ENCODE assay signal across 21 cellular contexts in the genomic region with DNA sequence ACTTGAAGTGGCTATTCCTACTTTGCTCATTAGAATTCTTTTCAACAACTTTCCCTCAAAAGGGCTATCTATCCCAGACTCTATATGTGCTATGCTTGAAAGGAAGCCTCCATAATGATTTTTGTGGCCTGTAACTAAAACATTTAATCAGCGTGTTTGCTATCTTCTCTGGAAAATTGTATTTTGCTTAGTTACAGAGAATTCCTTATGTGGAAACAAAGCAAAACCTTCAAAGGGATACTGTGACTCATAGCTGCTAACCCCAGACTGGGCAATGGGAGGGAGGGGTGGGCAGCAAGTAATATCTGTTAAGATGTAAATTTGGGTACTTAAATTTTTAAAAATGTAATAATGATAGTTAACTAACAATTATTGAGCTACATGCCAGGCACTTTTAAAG. TPM values are rescaled to one million over a fixed set of nuclear protein-coding genes. Genes with fewer than 3 reads are reported as not detected.
A peak's percentile ranks its signal among the peaks of the same experiment; 100 is the strongest.
DNase-seq lines count a peak whose midpoint lies in the region; ATAC-seq and TF ChIP-seq lines count a peak whose summit lies in the region.
"Had no signal": no experiment of that assay in that cellular context is flagged by ENCODE, and none has a peak within 500 bp of the region (broad histone marks: within the 10 kb centered on the region; RNA-seq: fewer than 3 reads in every experiment).

No MANE protein-coding gene starts in this region.

- H3K4me2 ChIP-seq in IMR-90 (ENCODE audit: low read depth, low read length) (no peak overlapping the region), Karpas-422 (ENCODE audit: low read depth, low read length, poor library complexity, severe bottlenecking) (no peak overlapping the region)

- intact Hi-C loops in IMR-90 (cut with micrococcal nuclease) = no loop called here

- no peak overlapping the region for H4K8ac ChIP-seq in IMR-90 (ENCODE audit: low read depth in 2 of 2, low read length in 2 of 2)

- H2BK120ac ChIP-seq in IMR-90 (ENCODE audit: low read depth, low read length) = no peak overlapping the region

- H3K27ac ChIP-seq in IMR-90 (ENCODE audit: insufficient read depth, low read length) = no peak overlapping the region
- H3K27ac ChIP-seq in brain microvascular endothelial cell = no peak overlapping the region
- H3K27ac ChIP-seq in Karpas-422 (ENCODE audit: low read length) = no peak overlapping the region
- H3K27ac ChIP-seq in foreskin keratinocyte = no peak overlapping the region
- H3K27ac ChIP-seq: HL-60, RWPE1, SJCRH30 had no signal

- ATAC-seq in IMR-90 (ENCODE audit: low read depth) (no peak), HG02840 (IDR thresholded peaks at IDR 0.05; ENCODE audit: low FRiP score, unreplicated experiment) (no peak), foreskin keratinocyte (no peak)

- H2BK5ac ChIP-seq in IMR-90 (ENCODE audit: low read depth, low read length, poor library complexity, severe bottlenecking) = no peak overlapping the region

- H2AFZ ChIP-seq in IMR-90 (replicated peaks; ENCODE audit: low read length, poor library complexity) (no peak overlapping the region), Karpas-422 (ENCODE audit: low read length) (no peak overlapping the region)

- peak; percentile 6 for DNase-seq in EH (ENCODE audit: low read depth)
- peak; percentile 10 for DNase-seq in IMR-90
- peak; percentile 7 for DNase-seq in brain microvascular endothelial cell
- DNase-seq in kidney glomerular epithelial cell (lab: John Stamatoyannopoulos, UW) = peak; percentile 0
- no peak for DNase-seq in Karpas-422
- DNase-seq in foreskin keratinocyte = no peak
- DNase-seq in hippocampal formation (lab: John Stamatoyannopoulos, UW) = no peak
- DNase-seq: C1 segment of cervical spinal cord, EL, HCEC 1CT, KBM-7, NCI-H1048, NCI-H1436 treated with DMSO at 0.1 percent for 48 hours, NCI-H2081, NCI-H510A, NCI-H774, SJCRH30 had no signal

- no peak overlapping the region for H3K4ac ChIP-seq in IMR-90 (ENCODE audit: low read depth, low read length)

- POLR2A ChIA-PET in IMR-90 (lab: Charles Lee; ENCODE audit: unreplicated experiment) = no interaction called here

- H3K18ac ChIP-seq in IMR-90 (ENCODE audit: low read depth, low read length) = no peak overlapping the region

- no peak overlapping the region for H2BK20ac ChIP-seq in IMR-90 (ENCODE audit: low read depth, low read length)

- no peaks in the 10 kb centered on the region for H3K9me3 ChIP-seq in IMR-90 (ENCODE audit: control insufficient read depth, insufficient read depth, low read length)
- H3K9me3 ChIP-seq in Karpas-422 (ENCODE audit: low read length) = no peaks in the 10 kb centered on the region
- H3K9me3 ChIP-seq: SJCRH30 had no signal

- WGBS in IMR-90 (ENCODE audit: extremely low coverage in 2 of 2, insufficient read length in 1 of 2), 2 experiments = no CpG with 5 or more reads among the region's 1 CpG

- CTCF ChIA-PET in IMR-90 (lab: Yijun Ruan, JAX) = no interaction called here

- in situ Hi-C loops in IMR-90 (cut with MboI; ENCODE audit: low sequenced_read_pairs) = no loop called here
- in situ Hi-C loops in brain microvascular endothelial cell (cut with HindIII; ENCODE audit: low pct_ligation_motif_present, low sequenced_read_pairs) = no loop called here

- H4K20me1 ChIP-seq in IMR-90 (ENCODE audit: insufficient read depth, low read length) (no peaks in the 10 kb centered on the region), Karpas-422 (ENCODE audit: insufficient read depth, low read depth, low read length) (no peaks in the 10 kb centered on the region)

- no peak overlapping the region for H3K23ac ChIP-seq in IMR-90 (ENCODE audit: low read depth, low read length)

- dilution Hi-C loops in IMR-90 (cut with HindIII; ENCODE audit: low sequenced_read_pairs, unreplicated experiment) = no loop called here

- BruUV-seq in IMR-90 (replicated peaks; lab: Mats Ljungman, UMichigan) = no TSS peak

- no peaks in the 10 kb centered on the region for H3K27me3 ChIP-seq in IMR-90 (ENCODE audit: control insufficient read depth, insufficient read depth, low read length)
- no peaks in the 10 kb centered on the region for H3K27me3 ChIP-seq in brain microvascular endothelial cell (replicated peaks)
- H3K27me3 ChIP-seq in Karpas-422 (ENCODE audit: low read length) = no peaks in the 10 kb centered on the region
- no peaks in the 10 kb centered on the region for H3K27me3 ChIP-seq in foreskin keratinocyte
- H3K27me3 ChIP-seq: SJCRH30 had no signal

- H2BK15ac ChIP-seq in IMR-90 (ENCODE audit: low read depth, low read length) = no peak overlapping the region

- no peak overlapping the region for H4K5ac ChIP-seq in IMR-90 (ENCODE audit: low read depth, low read length)

- H3K4me1 ChIP-seq in IMR-90 (ENCODE audit: control insufficient read depth, insufficient read depth, low read length) (no peaks in the 10 kb centered on the region), Karpas-422 (ENCODE audit: low read length) (peaks cover 17% of the 10 kb centered on the region), foreskin keratinocyte (no peaks in the 10 kb centered on the region)
- H3K4me1 ChIP-seq: SJCRH30 had no signal

- no peak overlapping the region for H4K91ac ChIP-seq in IMR-90 (ENCODE audit: insufficient read depth, low read depth, low read length)

- no peak for TF ChIP-seq POLR2A in IMR-90 (IDR thresholded peaks at IDR 0.05; ENCODE audit: low read depth, low read length)

- no peak overlapping the region for H2AK5ac ChIP-seq in IMR-90 (ENCODE audit: low read depth, low read length)

- H3K9me2 ChIP-seq in Karpas-422 (replicated peaks; ENCODE audit: insufficient read depth, low read length) = no peaks in the 10 kb centered on the region

- H3K79me1 ChIP-seq in IMR-90 (ENCODE audit: low read depth in 1 of 2, low read length in 2 of 2) = peaks cover 0 to 5% of the 10 kb centered on the region in 2 experiments; a peak in 3 of 4 replicates

- no peaks in the 10 kb centered on the region for H3K9me1 ChIP-seq in IMR-90 (ENCODE audit: insufficient read depth, low read length)

- H2AK9ac ChIP-seq in IMR-90 (replicated peaks; ENCODE audit: low read depth, low read length, poor library complexity) = no peak overlapping the region

- no peak overlapping the region for H3K56ac ChIP-seq in IMR-90 (ENCODE audit: extremely low read depth, insufficient read depth, low read length)

- TF ChIP-seq RAD21 in IMR-90 (IDR thresholded peaks at IDR 0.05; ENCODE audit: low read length) = no peak

- H3K9ac ChIP-seq in IMR-90 (ENCODE audit: low read depth, low read length) (no peak overlapping the region), Karpas-422 (ENCODE audit: low read length) (no peak overlapping the region)

- TF ChIP-seq CTCF in IMR-90 (conservative IDR thresholded peaks at IDR 0.05; ENCODE audit: low read depth, low read length) (no peak), brain microvascular endothelial cell (IDR thresholded peaks at IDR 0.05; ENCODE audit: low read depth, low read length, missing control alignments) (no peak), foreskin keratinocyte (conservative IDR thresholded peaks at IDR 0.05) (no peak)

- H3K36me3 ChIP-seq in IMR-90 (ENCODE audit: control insufficient read depth, insufficient read depth, low read length) (no peaks in the 10 kb centered on the region), brain microvascular endothelial cell (replicated peaks) (no peaks in the 10 kb centered on the region), Karpas-422 (ENCODE audit: insufficient read depth, low read length) (no peaks in the 10 kb centered on the region)
- H3K36me3 ChIP-seq: SJCRH30 had no signal

- no peak overlapping the region for H3K14ac ChIP-seq in IMR-90 (replicated peaks; ENCODE audit: low read depth, low read length)

- H3K4me3 ChIP-seq in IMR-90 (ENCODE audit: insufficient read depth, low read depth, low read length) (no peak overlapping the region), brain microvascular endothelial cell (ENCODE audit: low read depth, low read length) (no peak overlapping the region), Karpas-422 (ENCODE audit: low read length) (no peak overlapping the region)
- H3K4me3 ChIP-seq: SJCRH30 had no signal

- H3K79me2 ChIP-seq in Karpas-422 (ENCODE audit: low read length) = no peaks in the 10 kb centered on the region

TF ChIP-seq in IMR-90, 13 proteins besides CTCF, POLR2A, EP300 and RAD21 (continues in another document):
- TF ChIP-seq MAZ (IDR thresholded peaks at IDR 0.05; ENCODE audit: borderline replicate concordance, low read depth, low read length) = no peak
- TF ChIP-seq SMC3 (IDR thresholded peaks at IDR 0.05; ENCODE audit: low read depth, low read length) = no peak
- no peak for TF ChIP-seq NFE2L2 (IDR thresholded peaks at IDR 0.05; ENCODE audit: low read depth, low read length)
- TF ChIP-seq, protein P1, sequence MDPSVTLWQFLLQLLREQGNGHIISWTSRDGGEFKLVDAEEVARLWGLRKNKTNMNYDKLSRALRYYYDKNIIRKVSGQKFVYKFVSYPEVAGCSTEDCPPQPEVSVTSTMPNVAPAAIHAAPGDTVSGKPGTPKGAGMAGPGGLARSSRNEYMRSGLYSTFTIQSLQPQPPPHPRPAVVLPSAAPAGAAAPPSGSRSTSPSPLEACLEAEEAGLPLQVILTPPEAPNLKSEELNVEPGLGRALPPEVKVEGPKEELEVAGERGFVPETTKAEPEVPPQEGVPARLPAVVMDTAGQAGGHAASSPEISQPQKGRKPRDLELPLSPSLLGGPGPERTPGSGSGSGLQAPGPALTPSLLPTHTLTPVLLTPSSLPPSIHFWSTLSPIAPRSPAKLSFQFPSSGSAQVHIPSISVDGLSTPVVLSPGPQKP (IDR thresholded peaks at IDR 0.05; ENCODE audit: borderline replicate concordance, low read depth, low read length) = no peak

RNA-seq across cellular contexts. Expression of a gene that starts 3.7 kb away (rescaled TPM):
- total RNA-seq in IMR-90 (2012; rRNA removed) (13.8 and 17.2 TPM in 2 replicates), foreskin keratinocyte (9.2 and 10.4 TPM in 2 replicates)
- polyA plus RNA-seq in IMR-90 (2012; rRNA removed) (9.7 and 13.8 TPM in 2 replicates), foreskin keratinocyte (9.7 and 10.8 TPM in 2 replicates)
- 3.0 and 5.0 TPM in 2 replicates for polyA plus RNA-seq in IMR-90 (2012; cell fraction: cytosol; rRNA removed)
- polyA plus RNA-seq in IMR-90 (2012; cell fraction: nucleus; rRNA removed; ENCODE audit: low replicate concordance) = 4.0 and 41.4 TPM in 2 replicates
- 18.3 and 20.8 TPM in 2 replicates for total RNA-seq in Karpas-422 (2014; rRNA removed; shearing (Covaris generic); ENCODE audit: low replicate concordance)

RNA-seq across cellular contexts. Expression of a gene that starts 42.1 kb away (rescaled TPM):
- total RNA-seq in IMR-90 (2012; rRNA removed) (not detected in 2 replicates), foreskin keratinocyte (not detected in 2 replicates)
- polyA plus RNA-seq in IMR-90 (2012; rRNA removed) (not detected in 2 replicates), foreskin keratinocyte (not detected in 2 replicates)
- not detected in 2 replicates for polyA plus RNA-seq in IMR-90 (2012; cell fraction: cytosol; rRNA removed)
- not detected in 2 replicates for polyA plus RNA-seq in IMR-90 (2012; cell fraction: nucleus; rRNA removed; ENCODE audit: low replicate concordance)
- total RNA-seq in Karpas-422 (2014; rRNA removed; shearing (Covaris generic); ENCODE audit: low replicate concordance) = not detected in 2 replicates
- total RNA-seq: A673, SJCRH30 had no signal

RNA-seq across cellular contexts. Expression of a gene that starts 58.4 kb away (rescaled TPM):
- 8.8 and 18.1 TPM in 2 replicates for total RNA-seq in IMR-90 (2012; rRNA removed)
- 10.9 and 11.4 TPM in 2 replicates for polyA plus RNA-seq in IMR-90 (2012; rRNA removed)
- 2.7 and 4.5 TPM in 2 replicates for polyA plus RNA-seq in IMR-90 (2012; cell fraction: cytosol; rRNA removed)
- polyA plus RNA-seq in IMR-90 (2012; cell fraction: nucleus; rRNA removed; ENCODE audit: low replicate concordance) = 2.0 and 9.3 TPM in 2 replicates
- total RNA-seq in Karpas-422 (2014; rRNA removed; shearing (Covaris generic); ENCODE audit: low replicate concordance) = 16.0 and 30.0 TPM in 2 replicates
- total RNA-seq in foreskin keratinocyte = 24.8 and 25.6 TPM in 2 replicates
- polyA plus RNA-seq in foreskin keratinocyte = 27.0 and 30.3 TPM in 2 replicates

Comparison
In these comparisons a context has a peak if more than half of its experiments do, and no peak if none do; other contexts are left out.
1. DNase-seq: peak in EH (single experiment), IMR-90 (single experiment), brain microvascular endothelial cell (single experiment) and kidney glomerular epithelial cell (single experiment); none in Karpas-422 (single experiment), foreskin keratinocyte (0 of 2) and hippocampal formation (0 of 2).